In genomic region chr1:162690672-162691434, GRCh38 we compare ENCODE assay signal across 8 cellular contexts. TPM values are rescaled to one million over a fixed set of nuclear protein-coding genes. Genes with fewer than 3 reads are reported as not detected.
DNase-seq lines count a peak whose midpoint lies in the region; ATAC-seq and TF ChIP-seq lines count a peak whose summit lies in the region.

No MANE protein-coding gene starts in this region.

- CTCF ChIA-PET in A673 (lab: Charles Lee) = interaction anchor here (0.6 kb wide), 2 partner anchors 59 kb away, joined by 5 to 10 read pairs; no protein-coding TSS in a partner anchor

- H3K27me3 ChIP-seq in A673 (replicated peaks; ENCODE audit: insufficient read depth, low read depth, low read length, poor library complexity) (no peaks in the 10 kb centered on the region), MG63 (no peaks in the 10 kb centered on the region), MM.1S (replicated peaks; ENCODE audit: insufficient read depth, low read length) (no peaks in the 10 kb centered on the region)

- peak overlapping the region; percentile 16 for H3K4me3 Mint-ChIP-seq in chondrocyte (ENCODE audit: unreplicated experiment)

- intact Hi-C loops in A673 (cut with micrococcal nuclease; ENCODE audit: unreplicated experiment) = no loop called here

- H3K4me1 ChIP-seq in A673 (ENCODE audit: insufficient read depth, low read length, poor library complexity, severe bottlenecking) = peaks cover 35% of the 10 kb centered on the region
- H3K4me1 ChIP-seq in MM.1S (ENCODE audit: low read length) = no peaks in the 10 kb centered on the region

- H3K9ac ChIP-seq in MM.1S (ENCODE audit: low read length) = no peak overlapping the region

- no peaks in the 10 kb centered on the region for H3K9me2 ChIP-seq in MM.1S (replicated peaks; ENCODE audit: insufficient read depth, low read length)

- no peaks in the 10 kb centered on the region for H3K9me3 Mint-ChIP-seq in chondrocyte (ENCODE audit: low read depth)

- no peaks in the 10 kb centered on the region for H3K79me2 ChIP-seq in MM.1S (ENCODE audit: low read length)

- H3K4me3 ChIP-seq in A673 (ENCODE audit: low read depth, low read length, poor library complexity, severe bottlenecking) = no peak overlapping the region
- H3K4me3 ChIP-seq in MG63 = no peak overlapping the region
- H3K4me3 ChIP-seq in MM.1S (ENCODE audit: low read length) = no peak overlapping the region

- H4K20me1 ChIP-seq in MM.1S (ENCODE audit: insufficient read depth, low read length) = no peaks in the 10 kb centered on the region

- POLR2A ChIA-PET in A673 (lab: Charles Lee; ENCODE audit: low non-redundant PET) = no interaction called here

- no peaks in the 10 kb centered on the region for H3F3A ChIP-seq in MM.1S (ENCODE audit: insufficient read depth, low read length)

- H3K27ac ChIP-seq in A673 (ENCODE audit: low read depth, low read length, poor library complexity, severe bottlenecking) (peak overlapping the region; percentile 59), MM.1S (ENCODE audit: low read length) (no peak overlapping the region)

- H3K36me3 Mint-ChIP-seq in chondrocyte (ENCODE audit: low read depth) = peaks cover 1% of the 10 kb centered on the region

- H3K4me2 ChIP-seq in MM.1S (ENCODE audit: low read depth, low read length) = no peak overlapping the region

- no peaks in the 10 kb centered on the region for H3K9me3 ChIP-seq in A673 (ENCODE audit: low read depth, low read length, poor library complexity, severe bottlenecking)
- H3K9me3 ChIP-seq in MG63 = no peaks in the 10 kb centered on the region
- no peaks in the 10 kb centered on the region for H3K9me3 ChIP-seq in MM.1S (replicated peaks; ENCODE audit: insufficient read depth, low read length)

- no peaks in the 10 kb centered on the region for H3K27me3 Mint-ChIP-seq in chondrocyte (ENCODE audit: low read depth)

- DNase-seq in A673 (ENCODE audit: low spot score) = peak; percentile 90
- peak; percentile 95 for DNase-seq in MG63
- DNase-seq in chondrocyte (ENCODE audit: low spot score) = no peak
- peak; percentile 21 for DNase-seq in medulla oblongata (ENCODE audit: extremely low spot score)
- no peak for DNase-seq in RPMI8226
- DNase-seq in MM.1S = no peak

- H3K36me3 ChIP-seq in A673 (ENCODE audit: insufficient read depth, low read length, poor library complexity, severe bottlenecking) = peaks cover 5% of the 10 kb centered on the region
- peaks cover 19% of the 10 kb centered on the region for H3K36me3 ChIP-seq in MG63
- no peaks in the 10 kb centered on the region for H3K36me3 ChIP-seq in MM.1S (replicated peaks; ENCODE audit: insufficient read depth, low read length)

- H2AFZ ChIP-seq in MM.1S (ENCODE audit: low read length) = no peak overlapping the region

- no peak for ATAC-seq in HG03159 (IDR thresholded peaks at IDR 0.05; ENCODE audit: unreplicated experiment)
- ATAC-seq in GM18498 (IDR thresholded peaks at IDR 0.05; ENCODE audit: unreplicated experiment) = no peak

- H3K27ac Mint-ChIP-seq in chondrocyte (ENCODE audit: unreplicated experiment) = peak overlapping the region; percentile 90

- peaks cover 63% of the 10 kb centered on the region for H3K4me1 Mint-ChIP-seq in chondrocyte (ENCODE audit: low read depth)

- BruUV-seq in A673 (replicated peaks; lab: Mats Ljungman, UMichigan) = no TSS peak

- TF ChIP-seq CTCF in A673 (conservative IDR thresholded peaks at IDR 0.05; ENCODE audit: low read depth, low read length) = no peak
- TF ChIP-seq CTCF in chondrocyte (IDR thresholded peaks at IDR 0.05) = no peak
- no peak for TF ChIP-seq CTCF in MM.1S (IDR thresholded peaks at IDR 0.05; ENCODE audit: low read length)

RNA-seq across cellular contexts. Expression of gene DDR2, which starts 58.6 kb away (rescaled TPM):
- total RNA-seq in A673 (2021) (121 and 145 TPM in 2 replicates), chondrocyte (103 to 182 TPM (median 172 TPM) in 3 replicates)
- total RNA-seq in MG63 (2014; rRNA removed; shearing (Covaris generic); ENCODE audit: low replicate concordance) = 38.1 and 51.2 TPM in 2 replicates

Comparison
In these comparisons a context has a peak if more than half of its experiments do, and no peak if none do; other contexts are left out.
1. DNase-seq: peak in A673 (single experiment), MG63 (single experiment) and medulla oblongata (single experiment); none in chondrocyte (single experiment), RPMI8226 (single experiment) and MM.1S (single experiment).